10 cellular contexts compared by ENCODE assay signal in genomic region chr1:20472860-20473711, GRCh38. TPM values are rescaled to one million over a fixed set of nuclear protein-coding genes. Genes with fewer than 3 reads are reported as not detected.
DNase-seq lines count a peak whose midpoint lies in the region; ATAC-seq and TF ChIP-seq lines count a peak whose summit lies in the region.
"Had no signal": no experiment of that assay in that cellular context is flagged by ENCODE, and none has a peak within 500 bp of the region (broad histone marks: within the 10 kb centered on the region; RNA-seq: fewer than 3 reads in every experiment).

No MANE protein-coding gene starts in this region.

- H3K23ac ChIP-seq in mesendoderm (ENCODE audit: low read length), result no peak overlapping the region

- no peak overlapping the region for H3K27ac Mint-ChIP-seq in endodermal cell
- H3K27ac Mint-ChIP-seq in activated T-helper 2 cell treated with anti-CD3 and anti-CD28 coated beads, Interferon-gamma antibody, Interleukin-2, Interleukin-4, amounts not matched to agents 10 μg/mL and 5 μg/mL and 100 μg/mL, durations not matched to agents 14 hours and 24 hours and 36 hours, result no peak overlapping the region

- no peaks in the 10 kb centered on the region for H3K79me1 ChIP-seq in mesendoderm (ENCODE audit: low read length)

- TF ChIP-seq CTCF in NB4 (IDR thresholded peaks at IDR 0.05; ENCODE audit: low read depth, low read length) (no peak), endodermal cell (conservative IDR thresholded peaks at IDR 0.05) (no peak)

- H3K27me3 ChIP-seq in endodermal cell (ENCODE audit: control insufficient read depth, insufficient read depth, low read length, poor library complexity, severe bottlenecking) (peaks cover 23% of the 10 kb centered on the region), mesendoderm (ENCODE audit: insufficient read depth, low read length, poor library complexity) (no peaks in the 10 kb centered on the region)

- no peak overlapping the region for H2BK120ac ChIP-seq in mesendoderm (ENCODE audit: low read depth, low read length)

- H3K18ac ChIP-seq in mesendoderm (ENCODE audit: low read length), result no peak overlapping the region

- H3K36me3 ChIP-seq in endodermal cell (ENCODE audit: control insufficient read depth, insufficient read depth, low read length) (no peaks in the 10 kb centered on the region), mesendoderm (ENCODE audit: control insufficient read depth, insufficient read depth, low read length) (no peaks in the 10 kb centered on the region)

- intact Hi-C loops in activated T-helper 2 cell treated with anti-CD3 and anti-CD28 coated beads, Interferon-gamma antibody, Interleukin-2, Interleukin-4, amounts not matched to agents 10 μg/mL and 5 μg/mL and 100 μg/mL, durations not matched to agents 14 hours and 24 hours and 36 hours (cut with micrococcal nuclease), result no loop called here

- H3K9me3 ChIP-seq in endodermal cell (ENCODE audit: control insufficient read depth, low read length), result no peaks in the 10 kb centered on the region

- H3K56ac ChIP-seq in mesendoderm (ENCODE audit: low read length), result peak overlapping the region; percentile 82

- H3K27ac ChIP-seq in endodermal cell (ENCODE audit: low read depth, low read length), result no peak overlapping the region
- no peak overlapping the region for H3K27ac ChIP-seq in mesendoderm (ENCODE audit: low read depth, low read length)
- H3K27ac ChIP-seq: coronary artery had no signal

- H2BK15ac ChIP-seq in mesendoderm (replicated peaks; ENCODE audit: low read depth), result no peak overlapping the region

- H3K4me1 ChIP-seq in endodermal cell (ENCODE audit: control insufficient read depth, insufficient read depth, low read length) (peaks cover 9% of the 10 kb centered on the region), mesendoderm (ENCODE audit: control insufficient read depth, low read depth, low read length) (peaks cover 5% of the 10 kb centered on the region)

- DNase-seq in AG08395 (ENCODE audit: low spot score), result peak; percentile 83
- peak; percentile 14 for DNase-seq in NB4 (ENCODE audit: low read depth)
- peak; percentile 93 for DNase-seq in endodermal cell
- peak; percentile 87 for DNase-seq in mesendoderm
- no peak for DNase-seq in NOMO-1 treated with DMSO at 0.1 percent for 48 hours (lab: John Stamatoyannopoulos, UW; ENCODE audit: unreplicated experiment)
- no peak for DNase-seq in activated T-helper 2 cell treated with anti-CD3 and anti-CD28 coated beads, Interferon-gamma antibody, Interleukin-2, Interleukin-4, amounts not matched to agents 10 μg/mL and 5 μg/mL and 100 μg/mL, durations not matched to agents 14 hours and 24 hours and 36 hours (ENCODE audit: low spot score)
- DNase-seq: DND-41 had no signal

- peaks cover 25% of the 10 kb centered on the region for H3K4me1 Mint-ChIP-seq in endodermal cell
- no peaks in the 10 kb centered on the region for H3K4me1 Mint-ChIP-seq in activated T-helper 2 cell treated with anti-CD3 and anti-CD28 coated beads, Interferon-gamma antibody, Interleukin-2, Interleukin-4, amounts not matched to agents 10 μg/mL and 5 μg/mL and 100 μg/mL, durations not matched to agents 14 hours and 24 hours and 36 hours (ENCODE audit: low read depth)

- no peaks in the 10 kb centered on the region for H3K79me2 ChIP-seq in mesendoderm (ENCODE audit: control insufficient read depth, insufficient read depth, low read length)

- H3K9ac ChIP-seq in endodermal cell (ENCODE audit: extremely low read depth, low read length, poor library complexity, severe bottlenecking), result no peak overlapping the region
- H3K9ac ChIP-seq in mesendoderm (ENCODE audit: low read length), result peak overlapping the region; percentile 46

- WGBS in endodermal cell (ENCODE audit: insufficient coverage in 1 of 2, insufficient read length in 1 of 2), 2 experiments, result 35 to 41% methylated on average over 24 to 28 of the region's 28 CpGs
- no CpG with 5 or more reads among the region's 28 CpGs for WGBS in mesendoderm (ENCODE audit: extremely low coverage, insufficient coverage, low lambda C conversion rate)

- H3K36me3 Mint-ChIP-seq in endodermal cell (ENCODE audit: low read depth), result no peaks in the 10 kb centered on the region
- H3K36me3 Mint-ChIP-seq in activated T-helper 2 cell treated with anti-CD3 and anti-CD28 coated beads, Interferon-gamma antibody, Interleukin-2, Interleukin-4, amounts not matched to agents 10 μg/mL and 5 μg/mL and 100 μg/mL, durations not matched to agents 14 hours and 24 hours and 36 hours (ENCODE audit: low read depth), result no peaks in the 10 kb centered on the region

- no peak for TF ChIP-seq POLR2A in NB4 (IDR thresholded peaks at IDR 0.05; ENCODE audit: extremely low read depth, insufficient read length)

- H2BK5ac ChIP-seq in mesendoderm (ENCODE audit: low read length), result no peak overlapping the region

- no peak overlapping the region for H4K5ac ChIP-seq in mesendoderm (ENCODE audit: low read length)

- peaks cover 37% of the 10 kb centered on the region for H3K27me3 Mint-ChIP-seq in endodermal cell (ENCODE audit: insufficient read depth)
- peaks cover 46% of the 10 kb centered on the region for H3K27me3 Mint-ChIP-seq in activated T-helper 2 cell treated with anti-CD3 and anti-CD28 coated beads, Interferon-gamma antibody, Interleukin-2, Interleukin-4, amounts not matched to agents 10 μg/mL and 5 μg/mL and 100 μg/mL, durations not matched to agents 14 hours and 24 hours and 36 hours (ENCODE audit: low read depth)

- H3K4me3 Mint-ChIP-seq in endodermal cell, result peak overlapping the region; percentile 48
- H3K4me3 Mint-ChIP-seq in activated T-helper 2 cell treated with anti-CD3 and anti-CD28 coated beads, Interferon-gamma antibody, Interleukin-2, Interleukin-4, amounts not matched to agents 10 μg/mL and 5 μg/mL and 100 μg/mL, durations not matched to agents 14 hours and 24 hours and 36 hours (ENCODE audit: low read depth), result no peak overlapping the region

- H4K8ac ChIP-seq in mesendoderm (ENCODE audit: low read depth, low read length), result no peak overlapping the region

- H3K4me2 ChIP-seq in mesendoderm (ENCODE audit: low read length), result peak overlapping the region; percentile 49

- H3K9me3 Mint-ChIP-seq in endodermal cell, result no peaks in the 10 kb centered on the region
- H3K9me3 Mint-ChIP-seq in activated T-helper 2 cell treated with anti-CD3 and anti-CD28 coated beads, Interferon-gamma antibody, Interleukin-2, Interleukin-4, amounts not matched to agents 10 μg/mL and 5 μg/mL and 100 μg/mL, durations not matched to agents 14 hours and 24 hours and 36 hours, result no peaks in the 10 kb centered on the region

- no peak overlapping the region for H3K4ac ChIP-seq in mesendoderm (ENCODE audit: low read depth, low read length)

- H3K4me3 ChIP-seq in NB4 (ENCODE audit: low read depth, low read length) (no peak overlapping the region), endodermal cell (ENCODE audit: low read length) (no peak overlapping the region), mesendoderm (ENCODE audit: low read length) (no peak overlapping the region)
- H3K4me3 ChIP-seq: coronary artery had no signal

- ATAC-seq in HG03139 (IDR thresholded peaks at IDR 0.05; ENCODE audit: unreplicated experiment), result no peak
- ATAC-seq in GM19328 (IDR thresholded peaks at IDR 0.05; ENCODE audit: unreplicated experiment), result no peak

- H2AK5ac ChIP-seq in mesendoderm (ENCODE audit: low read length), result no peak overlapping the region

RNA-seq across cellular contexts. Expression of gene CAMK2N1, which starts 12.9 kb away (rescaled TPM):
- 10 to 100 TPM; 10.2 to 16.2 TPM for total RNA-seq in endodermal cell
- 29.4 TPM for polyA plus RNA-seq in endodermal cell (2013, experiment 1 of 2)
- 26.4 TPM for polyA plus RNA-seq in endodermal cell (2013, experiment 2 of 2)
- 2.4 TPM for polyA plus RNA-seq in mesendoderm (2013, experiment 1 of 2)
- polyA plus RNA-seq in mesendoderm (2013, experiment 2 of 2), result 2.6 TPM
- total RNA-seq in activated T-helper 2 cell treated with anti-CD3 and anti-CD28 coated beads, Interferon-gamma antibody, Interleukin-2, Interleukin-4, amounts not matched to agents 10 μg/mL and 5 μg/mL and 100 μg/mL, durations not matched to agents 14 hours and 24 hours and 36 hours, result 2.2 TPM in 2 replicates

RNA-seq across cellular contexts. Expression of gene MUL1, which starts 34.9 kb away (rescaled TPM):
- total RNA-seq in endodermal cell, result 10 to 100 TPM; 15.6 to 19.8 TPM
- polyA plus RNA-seq in endodermal cell (2013, experiment 1 of 2), result 20.6 TPM
- polyA plus RNA-seq in endodermal cell (2013, experiment 2 of 2), result 17.8 TPM
- polyA plus RNA-seq in mesendoderm (2013, experiment 1 of 2), result 10.8 TPM
- polyA plus RNA-seq in mesendoderm (2013, experiment 2 of 2), result 10.5 TPM
- total RNA-seq in activated T-helper 2 cell treated with anti-CD3 and anti-CD28 coated beads, Interferon-gamma antibody, Interleukin-2, Interleukin-4, amounts not matched to agents 10 μg/mL and 5 μg/mL and 100 μg/mL, durations not matched to agents 14 hours and 24 hours and 36 hours, result 17.1 and 17.4 TPM in 2 replicates

Comparison
In these comparisons a context has a peak if more than half of its experiments do, and no peak if none do; other contexts are left out.
1. DNase-seq: peak in AG08395 (single experiment), NB4 (single experiment), endodermal cell (single experiment) and mesendoderm (single experiment); none in NOMO-1 treated with DMSO at 0.1 percent for 48 hours (single experiment) and activated T-helper 2 cell treated with anti-CD3 and anti-CD28 coated beads, Interferon-gamma antibody, Interleukin-2, Interleukin-4, amounts not matched to agents 10 μg/mL and 5 μg/mL and 100 μg/mL, durations not matched to agents 14 hours and 24 hours and 36 hours (single experiment).